ENCODE assay signal across 8 cellular contexts in genomic region chr17:1122681-1123396, GRCh38. TPM values are rescaled to one million over a fixed set of nuclear protein-coding genes. Genes with fewer than 3 reads are reported as not detected.
DNase-seq lines count a peak whose midpoint lies in the region; ATAC-seq, FAIRE-seq and TF ChIP-seq lines count a peak whose summit lies in the region.

No MANE protein-coding gene starts in this region.

- H3K27ac Mint-ChIP-seq in activated CD4-positive, alpha-beta T cell treated with anti-CD3 and anti-CD28 coated beads, Interleukin-2, amount 10 ng/mL, durations not matched to agents 24 days and 14 days = no peak overlapping the region

- FAIRE-seq in colon (lab: Jason Lieb, UNC) = peak; percentile 38

- H3K36me3 ChIP-seq in left lung = peaks cover 0 to 11% of the 10 kb centered on the region in 2 donors

- peaks cover 0 to 25% of the 10 kb centered on the region in 2 donors for H3K4me1 ChIP-seq in left lung

- H3K9me3 Mint-ChIP-seq in activated CD4-positive, alpha-beta T cell treated with anti-CD3 and anti-CD28 coated beads, Interleukin-2, amount 10 ng/mL, durations not matched to agents 24 days and 14 days = no peaks in the 10 kb centered on the region

- H3K27ac ChIP-seq in left lung = peak overlapping the region in 1 of 2 donors; percentile 37

- TF ChIP-seq CTCF in GM12875 (IDR thresholded peaks at IDR 0.05; ENCODE audit: borderline replicate concordance, insufficient read depth, low read depth, low read length) (peak; percentile 91), left lung (IDR thresholded peaks at IDR 0.05) (peak; percentile 87 to 98)

- no peak overlapping the region for H3K4me3 ChIP-seq in GM12875 (ENCODE audit: low read depth, low read length)
- H3K4me3 ChIP-seq in left lung = no peak overlapping the region

- H3K4me3 Mint-ChIP-seq in activated CD4-positive, alpha-beta T cell treated with anti-CD3 and anti-CD28 coated beads, Interleukin-2, amount 10 ng/mL, durations not matched to agents 24 days and 14 days = no peak overlapping the region

- DNase-seq in A172 (ENCODE audit: low spot score) (peak; percentile 72), NCI-H2107 (lab: John Stamatoyannopoulos, UW) (peak; percentile 48), left lung (peak; percentile 80 to 95)
- DNase-seq in activated CD4-positive, alpha-beta T cell treated with anti-CD3 and anti-CD28 coated beads, Interleukin-2, amount 10 ng/mL, durations not matched to agents 24 days and 14 days = peak; percentile 96
- peak; percentile 86 for DNase-seq in stimulated activated CD4-positive, alpha-beta T cell treated with anti-CD3 and anti-CD28 coated beads, Interleukin-4, amount 100 ng/mL, for 24 hours

- H3K27me3 ChIP-seq in left lung = no peaks in the 10 kb centered on the region

- H3K9me3 ChIP-seq in left lung = no peaks in the 10 kb centered on the region

- intact Hi-C loops in activated CD4-positive, alpha-beta T cell treated with anti-CD3 and anti-CD28 coated beads, Interleukin-2, amount 10 ng/mL, durations not matched to agents 24 days and 14 days (cut with micrococcal nuclease) = loop anchor here (1.0 to 5.0 kb wide), 2 partner anchors 64 to 209 kb away; no protein-coding TSS in a partner anchor
- intact Hi-C loops in left lung (cut with DNase I) = loop anchor here in 1 of 2 donors (5.0 kb wide), 1 partner anchor 64 kb away; no protein-coding TSS in a partner anchor

- peaks cover 6% of the 10 kb centered on the region for H3K4me1 Mint-ChIP-seq in activated CD4-positive, alpha-beta T cell treated with anti-CD3 and anti-CD28 coated beads, Interleukin-2, amount 10 ng/mL, durations not matched to agents 24 days and 14 days

- ATAC-seq in left lung = peak; percentile 96
- ATAC-seq in GM18517 (IDR thresholded peaks at IDR 0.05; ENCODE audit: unreplicated experiment) = no peak

- H3K36me3 Mint-ChIP-seq in activated CD4-positive, alpha-beta T cell treated with anti-CD3 and anti-CD28 coated beads, Interleukin-2, amount 10 ng/mL, durations not matched to agents 24 days and 14 days (ENCODE audit: low read depth) = no peaks in the 10 kb centered on the region

- no peaks in the 10 kb centered on the region for H3K27me3 Mint-ChIP-seq in activated CD4-positive, alpha-beta T cell treated with anti-CD3 and anti-CD28 coated beads, Interleukin-2, amount 10 ng/mL, durations not matched to agents 24 days and 14 days

RNA-seq across cellular contexts. Expression of gene ABR, which starts 56.9 kb away (rescaled TPM):
- 44.7 and 66.9 TPM in 2 replicates for total RNA-seq in A172 (2014; rRNA removed; shearing (Covaris generic))
- total RNA-seq in activated CD4-positive, alpha-beta T cell treated with anti-CD3 and anti-CD28 coated beads, Interleukin-2, amount 10 ng/mL, durations not matched to agents 24 days and 14 days = 58.9 and 66.4 TPM in 2 replicates
- total RNA-seq in left lung = 100 to 1,000 TPM; 147 to 187 TPM
